ENCODE assay signal across 8 cellular contexts in genomic region chr20:31608256-31608980, GRCh38. TPM values are rescaled to one million over a fixed set of nuclear protein-coding genes. Genes with fewer than 3 reads are reported as not detected.
A peak's percentile ranks its signal among the peaks of the same experiment; 100 is the strongest.
DNase-seq lines count a peak whose midpoint lies in the region; ATAC-seq and TF ChIP-seq lines count a peak whose summit lies in the region.

No MANE protein-coding gene starts in this region.

- no peak for ATAC-seq in GM21529 (IDR thresholded peaks at IDR 0.05; ENCODE audit: unreplicated experiment)

- intact Hi-C loops in mammary epithelial cell (cut with micrococcal nuclease): no loop called here

- no peak overlapping the region for H2AFZ ChIP-seq in mammary epithelial cell (ENCODE audit: low read depth, low read length)

- no peaks in the 10 kb centered on the region for H3K27me3 ChIP-seq in mammary epithelial cell (ENCODE audit: insufficient read depth, low read length)
- H3K27me3 ChIP-seq in subcutaneous abdominal adipose tissue (ENCODE audit: control insufficient read depth in 5 of 5, insufficient read depth in 4 of 5, low read length in 5 of 5): no peaks in the 10 kb centered on the region

- H3K79me2 ChIP-seq in mammary epithelial cell (ENCODE audit: insufficient read depth, low read length): peaks cover 25% of the 10 kb centered on the region

- H3K4me3 ChIP-seq in mammary epithelial cell (replicated peaks in 1 of 3; ENCODE audit: insufficient read depth in 1 of 3, low read depth in 2 of 3, low read length in 3 of 3) (peak overlapping the region in 1 of 3 experiments; percentile 11), subcutaneous abdominal adipose tissue (ENCODE audit: low read depth in 1 of 5, low read length in 5 of 5) (peak overlapping the region; percentile 42 to 99 (median 75))

- CTCF ChIA-PET in mammary epithelial cell (lab: Charles Lee; ENCODE audit: low non-redundant PET): interaction anchor here (0.7 to 1.1 kb wide), 2 partner anchors 37 to 48 kb away, joined by 3 to 4 read pairs; no protein-coding TSS in a partner anchor

- dilution Hi-C loops in mammary epithelial cell (cut with HindIII; ENCODE audit: low sequenced_read_pairs): no loop called here

- peak overlapping the region; percentile 65 for H3K4me2 ChIP-seq in mammary epithelial cell (ENCODE audit: insufficient read depth, low read depth, low read length)

- BruUV-seq in mammary epithelial cell (replicated peaks; lab: Mats Ljungman, UMichigan): no TSS peak

- peak overlapping the region; percentile 33 for H3K27ac ChIP-seq in mammary epithelial cell (ENCODE audit: insufficient read depth, low read depth, low read length)
- peak overlapping the region; percentile 82 for H3K27ac ChIP-seq in subcutaneous abdominal adipose tissue (ENCODE audit: low read depth, low read length)

- H3K9me3 ChIP-seq in mammary epithelial cell (replicated peaks; ENCODE audit: insufficient read depth, low read length) (no peaks in the 10 kb centered on the region), subcutaneous abdominal adipose tissue (ENCODE audit: control insufficient read depth in 5 of 5, low read length in 5 of 5) (no peaks in the 10 kb centered on the region)

- H3K4me1 ChIP-seq in mammary epithelial cell (ENCODE audit: insufficient read depth, low read length) (peaks cover 65% of the 10 kb centered on the region), subcutaneous abdominal adipose tissue (ENCODE audit: control insufficient read depth in 5 of 5, insufficient read depth in 5 of 5, low read length in 5 of 5) (peaks cover 6 to 82% (median 63%) of the 10 kb centered on the region in 5 donors)

- peak; percentile 9 for DNase-seq in GM20000 (ENCODE audit: low spot score)
- peak; percentile 98 for DNase-seq in NCI-H2196 (lab: John Stamatoyannopoulos, UW; ENCODE audit: unreplicated experiment)
- peak; percentile 75 for DNase-seq in mammary epithelial cell
- peak; percentile 98 for DNase-seq in kidney tubule cell (ENCODE audit: low spot score)
- no peak for DNase-seq in NK-92 (lab: John Stamatoyannopoulos, UW; ENCODE audit: unreplicated experiment)
- DNase-seq in activated T-cell treated with anti-CD3 and anti-CD28 coated beads, Interleukin-2, amount 50 U/mL, for 48 hours: no peak

- H4K20me1 ChIP-seq in mammary epithelial cell (ENCODE audit: insufficient read depth, low read length): no peaks in the 10 kb centered on the region

- in situ Hi-C loops in mammary epithelial cell (cut with MboI; ENCODE audit: low sequenced_read_pairs in 2 of 2): loop anchor here (5.0 kb wide), 1 partner anchor 46 kb away; no protein-coding TSS in a partner anchor

- WGBS in mammary epithelial cell (ENCODE audit: low coverage, missing lambda C conversion rate): 24% methylated on average over 21 of the region's 46 CpGs

- H3K9ac ChIP-seq in mammary epithelial cell (ENCODE audit: insufficient read depth, low read length) (no peak overlapping the region), subcutaneous abdominal adipose tissue (ENCODE audit: low read length in 5 of 5) (peak overlapping the region in 2 of 5 donors; percentile 29 to 47)

- H3K36me3 ChIP-seq in mammary epithelial cell (ENCODE audit: insufficient read depth, low read length): no peaks in the 10 kb centered on the region
- H3K36me3 ChIP-seq in subcutaneous abdominal adipose tissue (ENCODE audit: control insufficient read depth in 5 of 5, insufficient read depth in 5 of 5, low read length in 5 of 5): no peaks in the 10 kb centered on the region

- TF ChIP-seq CTCF in GM20000 (IDR thresholded peaks at IDR 0.05; ENCODE audit: extremely low read depth, missing control alignments): no peak
- no peak for TF ChIP-seq CTCF in mammary epithelial cell (conservative IDR thresholded peaks at IDR 0.05 in 1 of 2, IDR thresholded peaks at IDR 0.05 in 1 of 2; ENCODE audit: extremely low read depth in 1 of 2, insufficient read depth in 1 of 2, low read depth in 1 of 2, low read length in 2 of 2)

RNA-seq across cellular contexts. Expression of gene ID1, which starts 3.3 kb away (rescaled TPM):
- 10 to 100 TPM; 66.2 to 86.1 TPM for total RNA-seq in mammary epithelial cell
- polyA plus RNA-seq in mammary epithelial cell: 206 TPM
- polyA minus RNA-seq in mammary epithelial cell: 20.0 TPM

RNA-seq across cellular contexts. Expression of gene COX4I2, which starts 29.3 kb away (rescaled TPM):
- not detected for total RNA-seq in mammary epithelial cell
- not detected for polyA plus RNA-seq in mammary epithelial cell
- polyA minus RNA-seq in mammary epithelial cell: not detected

Comparison
In these comparisons a context has a peak if more than half of its experiments do, and no peak if none do; other contexts are left out.
1. DNase-seq: peak in GM20000 (single experiment), NCI-H2196 (single experiment), mammary epithelial cell (single experiment) and kidney tubule cell (single experiment); none in NK-92 (single experiment) and activated T-cell treated with anti-CD3 and anti-CD28 coated beads, Interleukin-2, amount 50 U/mL, for 48 hours (0 of 2).